Comparison of ENCODE assay signal across 8 cellular contexts in the genomic region with DNA sequence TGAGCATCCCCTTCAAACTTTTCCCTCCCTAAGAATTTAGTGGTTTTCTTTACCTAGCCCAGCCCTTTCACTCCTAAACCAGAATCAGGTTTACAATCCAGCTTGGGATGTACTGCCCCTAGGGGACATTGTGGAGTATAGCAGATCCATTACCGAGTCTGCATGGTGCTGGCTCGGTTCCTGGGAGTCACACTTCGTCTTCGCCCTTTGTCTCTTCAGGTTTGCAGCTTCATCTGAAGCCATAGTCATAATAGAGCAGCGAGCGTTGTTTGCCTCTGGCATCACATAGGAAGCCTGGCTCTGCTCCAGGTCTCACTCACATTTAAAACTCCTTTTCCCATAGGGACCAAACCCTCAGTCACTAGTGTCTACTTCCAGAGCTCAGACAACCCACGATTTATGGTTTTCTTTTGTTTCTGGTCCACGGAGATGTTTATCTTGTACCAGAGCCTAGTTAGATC. TPM values are rescaled to one million over a fixed set of nuclear protein-coding genes. Genes with fewer than 3 reads are reported as not detected.
DNase-seq lines count a peak whose midpoint lies in the region; ATAC-seq, FAIRE-seq and TF ChIP-seq lines count a peak whose summit lies in the region.

No MANE protein-coding gene starts in this region.

- H3K27ac ChIP-seq in astrocyte (ENCODE audit: low read depth, low read length) (no peak overlapping the region), thyroid gland (no peak overlapping the region)

- peak; percentile 96 for ATAC-seq in GM19395 (IDR thresholded peaks at IDR 0.05; ENCODE audit: unreplicated experiment)
- peak; percentile 91 for ATAC-seq in HG03175 (IDR thresholded peaks at IDR 0.05; ENCODE audit: unreplicated experiment)

- DNase-seq in DMS79 treated with DMSO at 0.1 percent for 48 hours (lab: John Stamatoyannopoulos, UW) (peak; percentile 79), NCI-H2171 (lab: John Stamatoyannopoulos, UW) (peak; percentile 66), astrocyte (ENCODE audit: low read depth) (peak; percentile 3), iPS-NIHi7 (ENCODE audit: extremely low spot score) (peak; percentile 89), thyroid gland (peak; percentile 25 to 37)
- DNase-seq in effector CD8-positive, alpha-beta T cell (lab: John Stamatoyannopoulos, UW): no peak

- H3K27me3 ChIP-seq in astrocyte (ENCODE audit: insufficient read depth, low read length): no peaks in the 10 kb centered on the region
- no peaks in the 10 kb centered on the region for H3K27me3 ChIP-seq in thyroid gland

- H3K9ac ChIP-seq in astrocyte (ENCODE audit: low read length): no peak overlapping the region

- H4K20me1 ChIP-seq in astrocyte (ENCODE audit: insufficient read depth, low read length): no peaks in the 10 kb centered on the region

- H3K4me3 Mint-ChIP-seq in astrocyte (ENCODE audit: unreplicated experiment): no peak overlapping the region

- peak overlapping the region; percentile 8 for H2AFZ ChIP-seq in astrocyte (ENCODE audit: low read depth, low read length)

- FAIRE-seq in astrocyte (lab: Jason Lieb, UNC): no peak

- intact Hi-C loops in thyroid gland (cut with DNase I): no loop called here

- H3K27me3 Mint-ChIP-seq in astrocyte (ENCODE audit: low read depth, unreplicated experiment): no peaks in the 10 kb centered on the region

- H3K79me2 ChIP-seq in astrocyte (ENCODE audit: insufficient read depth, low read length): no peaks in the 10 kb centered on the region

- H3K36me3 Mint-ChIP-seq in astrocyte (ENCODE audit: low read depth, unreplicated experiment): no peaks in the 10 kb centered on the region

- H3K4me3 ChIP-seq in astrocyte (ENCODE audit: insufficient read depth, low read depth, low read length): no peak overlapping the region
- H3K4me3 ChIP-seq in thyroid gland (replicated peaks in 1 of 3): no peak overlapping the region

- peak; percentile 67 for TF ChIP-seq CTCF in astrocyte (IDR thresholded peaks at IDR 0.05; ENCODE audit: insufficient read depth, low read depth, low read length)
- TF ChIP-seq CTCF in thyroid gland (IDR thresholded peaks at IDR 0.05): peak; percentile 38 to 78 (median 54)

- H3K27ac Mint-ChIP-seq in astrocyte (ENCODE audit: unreplicated experiment): no peak overlapping the region

- 9 to 12% methylated on average over 8 of the region's 8 CpGs for whole genome bisulfite sequencing in thyroid gland, 2 donors

- no peaks in the 10 kb centered on the region for H3K9me3 Mint-ChIP-seq in astrocyte (ENCODE audit: unreplicated experiment)

- H3K36me3 ChIP-seq in astrocyte (ENCODE audit: insufficient read depth, low read length) (no peaks in the 10 kb centered on the region), thyroid gland (no peaks in the 10 kb centered on the region)

- H3K4me1 Mint-ChIP-seq in astrocyte (ENCODE audit: low read depth, unreplicated experiment): no peaks in the 10 kb centered on the region

- TF ChIP-seq POLR2A in thyroid gland (IDR thresholded peaks at IDR 0.05): no peak

- peak overlapping the region; percentile 23 for H3K4me2 ChIP-seq in astrocyte (ENCODE audit: low read length)

- H3K9me3 ChIP-seq in astrocyte (ENCODE audit: insufficient read depth, low read depth, low read length): no peaks in the 10 kb centered on the region
- H3K9me3 ChIP-seq in thyroid gland: no peaks in the 10 kb centered on the region

- no peaks in the 10 kb centered on the region for H3K4me1 ChIP-seq in astrocyte (ENCODE audit: insufficient read depth, low read length)
- peaks cover 0 to 3% of the 10 kb centered on the region in 2 donors for H3K4me1 ChIP-seq in thyroid gland

RNA-seq across cellular contexts. Expression of a gene that starts 16.8 kb away (rescaled TPM):
- total RNA-seq in astrocyte: 1.1 and 1.4 TPM in 2 replicates
- 1 to 10 TPM in 3 of 4 donors, under 1 TPM in 1; 0.33 to 1.5 (median 1.4) TPM for total RNA-seq in thyroid gland
